In genomic region chr6:167324111-167324510, GRCh38 we compare ENCODE assay signal across 20 cellular contexts. TPM values are rescaled to one million over a fixed set of nuclear protein-coding genes. Genes with fewer than 3 reads are reported as not detected.
DNase-seq lines count a peak whose midpoint lies in the region; ATAC-seq and TF ChIP-seq lines count a peak whose summit lies in the region.
"Had no signal": no experiment of that assay in that cellular context is flagged by ENCODE, and none has a peak within 500 bp of the region (broad histone marks: within the 10 kb centered on the region; RNA-seq: fewer than 3 reads in every experiment).

No MANE protein-coding gene starts in this region.

- H3K4me1 ChIP-seq in lower lobe of right lung (no peaks in the 10 kb centered on the region), trophoblast cell (ENCODE audit: control insufficient read depth in 1 of 2, insufficient read depth in 2 of 2, low read length in 2 of 2) (no peaks in the 10 kb centered on the region)

- H3K9ac ChIP-seq in trophoblast cell (ENCODE audit: low read length): no peak overlapping the region

- no peak overlapping the region for H3K4me2 ChIP-seq in trophoblast cell (ENCODE audit: low read length)
- H3K4me2 ChIP-seq: GM23338 had no signal

- H3K23ac ChIP-seq in trophoblast cell (ENCODE audit: low read length): no peak overlapping the region

- H3K79me1 ChIP-seq in trophoblast cell (ENCODE audit: low read length): no peaks in the 10 kb centered on the region

- no peak for ATAC-seq in lower lobe of right lung
- ATAC-seq: GM23338, HCT116 had no signal

- H3K79me2 ChIP-seq in trophoblast cell (ENCODE audit: control insufficient read depth, insufficient read depth, low read length, poor library complexity): no peaks in the 10 kb centered on the region

- H3K27me3 ChIP-seq in lower lobe of right lung (ENCODE audit: low read depth): no peaks in the 10 kb centered on the region
- no peaks in the 10 kb centered on the region for H3K27me3 ChIP-seq in trophoblast cell (ENCODE audit: insufficient read depth, low read length)

- no peak overlapping the region for H3K4ac ChIP-seq in trophoblast cell (ENCODE audit: low read depth, low read length)

- no peak overlapping the region for H2BK5ac ChIP-seq in trophoblast cell (ENCODE audit: low read depth, low read length, poor library complexity)

- peak; percentile 46 for DNase-seq in fibroblast of the aortic adventitia (ENCODE audit: low read depth)
- DNase-seq in lower lobe of right lung: peak; percentile 35
- DNase-seq in trophoblast cell: no peak
- peak; percentile 17 for DNase-seq in ureter (ENCODE audit: low spot score)
- DNase-seq in SK-N-DZ (ENCODE audit: low spot score): no peak
- DNase-seq in activated CD4-positive, alpha-beta T cell treated with anti-CD3 and anti-CD28 coated beads for 4 hours: no peak
- DNase-seq in cerebellum (ENCODE audit: low spot score): no peak
- no peak for DNase-seq in DMS153 treated with DMSO at 0.1 percent for 48 hours (lab: John Stamatoyannopoulos, UW; ENCODE audit: unreplicated experiment)
- DNase-seq: C1 segment of cervical spinal cord; Calu3; CD4-positive, alpha-beta memory T cell; COR-L47; DND-41; H9 had no signal

- H4K8ac ChIP-seq in trophoblast cell (ENCODE audit: low read depth, low read length): no peak overlapping the region

- no peak overlapping the region for H3K14ac ChIP-seq in trophoblast cell (ENCODE audit: low read length)

- intact Hi-C loops in lower lobe of right lung (cut with DNase I): no loop called here

- H3K4me3 ChIP-seq in fibroblast of the aortic adventitia (ENCODE audit: low read depth, low read length) (no peak overlapping the region), lower lobe of right lung (no peak overlapping the region), trophoblast cell (ENCODE audit: low read depth, low read length) (no peak overlapping the region)
- H3K4me3 ChIP-seq: GM23338 had no signal

- H2BK120ac ChIP-seq in trophoblast cell (ENCODE audit: insufficient read depth, low read length, poor library complexity): no peak overlapping the region

- TF ChIP-seq CTCF in fibroblast of the aortic adventitia (IDR thresholded peaks at IDR 0.05; ENCODE audit: insufficient read depth, low read length): no peak
- no peak for TF ChIP-seq CTCF in lower lobe of right lung (IDR thresholded peaks at IDR 0.05)

- H4K12ac ChIP-seq in trophoblast cell (ENCODE audit: low read depth, low read length): no peak overlapping the region

- peak overlapping the region; percentile 20 for H4K91ac ChIP-seq in trophoblast cell (ENCODE audit: low read depth, low read length)

- H3K27ac ChIP-seq in lower lobe of right lung (no peak overlapping the region), trophoblast cell (ENCODE audit: low read depth, low read length) (no peak overlapping the region)

- no peak overlapping the region for H2AK5ac ChIP-seq in trophoblast cell (ENCODE audit: low read length)

- H3K18ac ChIP-seq in trophoblast cell (ENCODE audit: low read length): no peak overlapping the region

- no peaks in the 10 kb centered on the region for H3K9me3 ChIP-seq in lower lobe of right lung
- H3K9me3 ChIP-seq in trophoblast cell (ENCODE audit: insufficient read depth, low read depth, low read length): peaks cover 4% of the 10 kb centered on the region

- H2AFZ ChIP-seq in trophoblast cell (ENCODE audit: insufficient read depth, low read length, poor library complexity): no peak overlapping the region

- H2BK12ac ChIP-seq in trophoblast cell (ENCODE audit: low read length): no peak overlapping the region

- no peaks in the 10 kb centered on the region for H3K36me3 ChIP-seq in lower lobe of right lung
- no peaks in the 10 kb centered on the region for H3K36me3 ChIP-seq in trophoblast cell (ENCODE audit: control insufficient read depth in 1 of 2, insufficient read depth in 2 of 2, low read length in 2 of 2)

- WGBS in trophoblast cell (ENCODE audit: extremely low coverage, insufficient coverage, insufficient read length): no CpG with 5 or more reads among the region's 10 CpGs

RNA-seq across cellular contexts. Expression of gene TTLL2, which starts 0.8 kb away (rescaled TPM):
- total RNA-seq in fibroblast of the aortic adventitia (ENCODE audit: low replicate concordance): not detected in 2 replicates
- total RNA-seq in lower lobe of right lung: not detected
- polyA plus RNA-seq in trophoblast cell (2013): 0.06 and 0.08 TPM in 2 replicates
- total RNA-seq in ureter: not detected
- not detected in 2 replicates for polyA plus RNA-seq in SK-N-DZ (2014; cell fraction: cytosol; rRNA removed)
- not detected in 2 replicates for polyA plus RNA-seq in SK-N-DZ (2014; cell fraction: nucleus; rRNA removed)
- not detected for total RNA-seq in cerebellum
- total RNA-seq: A172; A673; Calu3; CD4-positive, alpha-beta memory T cell; GM23338; H4; H9 had no signal
- polyA plus RNA-seq: BJ, GM23338 had no signal

RNA-seq across cellular contexts. Expression of gene UNC93A, which starts 33.0 kb away (rescaled TPM):
- total RNA-seq in fibroblast of the aortic adventitia (ENCODE audit: low replicate concordance): not detected in 2 replicates
- total RNA-seq in lower lobe of right lung: not detected
- 1.6 and 1.8 TPM in 2 replicates for polyA plus RNA-seq in trophoblast cell (2013)
- total RNA-seq in ureter: not detected
- polyA plus RNA-seq in SK-N-DZ (2014; cell fraction: cytosol; rRNA removed): not detected in 2 replicates
- polyA plus RNA-seq in SK-N-DZ (2014; cell fraction: nucleus; rRNA removed): not detected in 2 replicates
- total RNA-seq in cerebellum: not detected
- total RNA-seq: A172; A673; Calu3; CD4-positive, alpha-beta memory T cell; H4 had no signal
- polyA plus RNA-seq: BJ; CD4-positive, alpha-beta memory T cell had no signal

Comparison
In these comparisons a context has a peak if more than half of its experiments do, and no peak if none do; other contexts are left out.
1. DNase-seq: peak in fibroblast of the aortic adventitia (single experiment), lower lobe of right lung (single experiment) and ureter (single experiment); none in trophoblast cell (0 of 2), SK-N-DZ (single experiment), activated CD4-positive, alpha-beta T cell treated with anti-CD3 and anti-CD28 coated beads for 4 hours (0 of 2), cerebellum (single experiment) and DMS153 treated with DMSO at 0.1 percent for 48 hours (single experiment).